In genomic region chr5:136087961-136088871, GRCh38 we compare ENCODE assay signal across 1 cellular context.
TF ChIP-seq lines count a peak whose summit lies in the region.

No MANE protein-coding gene starts in this region.

TF ChIP-seq in SK-N-SH, 30 proteins besides CTCF, POLR2A, EP300 and RAD21 (continued from another document):
- TF ChIP-seq REST (IDR thresholded peaks at IDR 0.05; ENCODE audit: low read depth, low read length): no peak
- no peak for TF ChIP-seq PBX3 (IDR thresholded peaks at IDR 0.05)
